Comparison of ENCODE assay signal across 8 cellular contexts in genomic region chr3:30768703-30769550, GRCh38.
DNase-seq lines count a peak whose midpoint lies in the region; ATAC-seq and TF ChIP-seq lines count a peak whose summit lies in the region.

No MANE protein-coding gene starts in this region.

- no peaks in the 10 kb centered on the region for H3K27me3 Mint-ChIP-seq in activated naive CD4-positive, alpha-beta T cell treated with anti-CD3 and anti-CD28 coated beads for 36 hours (ENCODE audit: low read depth)
- H3K27me3 Mint-ChIP-seq in progenitor cell of endocrine pancreas = no peaks in the 10 kb centered on the region

- H3K27ac ChIP-seq in RWPE2 (ENCODE audit: poor library complexity, severe bottlenecking) = no peak overlapping the region
- H3K27ac ChIP-seq in uterus = no peak overlapping the region

- no peaks in the 10 kb centered on the region for H3K9me3 Mint-ChIP-seq in activated naive CD4-positive, alpha-beta T cell treated with anti-CD3 and anti-CD28 coated beads for 36 hours
- no peaks in the 10 kb centered on the region for H3K9me3 Mint-ChIP-seq in progenitor cell of endocrine pancreas (ENCODE audit: low read depth)

- no peak for TF ChIP-seq POLR2A in uterus (IDR thresholded peaks at IDR 0.05)

- H3K27me3 ChIP-seq in RWPE2 (ENCODE audit: insufficient read depth, poor library complexity, severe bottlenecking) (no peaks in the 10 kb centered on the region), uterus (no peaks in the 10 kb centered on the region)

- no peaks in the 10 kb centered on the region for H3K36me3 Mint-ChIP-seq in activated naive CD4-positive, alpha-beta T cell treated with anti-CD3 and anti-CD28 coated beads for 36 hours (ENCODE audit: low read depth)
- no peaks in the 10 kb centered on the region for H3K36me3 Mint-ChIP-seq in progenitor cell of endocrine pancreas (ENCODE audit: insufficient read depth)

- TF ChIP-seq CTCF in RWPE2 (IDR thresholded peaks at IDR 0.05; ENCODE audit: poor library complexity, severe bottlenecking) = peak; percentile 86
- TF ChIP-seq CTCF in progenitor cell of endocrine pancreas (IDR thresholded peaks at IDR 0.05; ENCODE audit: unreplicated experiment) = peak; percentile 91
- TF ChIP-seq CTCF in uterus (IDR thresholded peaks at IDR 0.05) = peak; percentile 63 to 72 (median 68)

- no peaks in the 10 kb centered on the region for H3K4me1 Mint-ChIP-seq in activated naive CD4-positive, alpha-beta T cell treated with anti-CD3 and anti-CD28 coated beads for 36 hours (ENCODE audit: low read depth)
- peaks cover 15% of the 10 kb centered on the region for H3K4me1 Mint-ChIP-seq in progenitor cell of endocrine pancreas (ENCODE audit: low read depth)

- intact Hi-C loops in activated naive CD4-positive, alpha-beta T cell treated with anti-CD3 and anti-CD28 coated beads for 36 hours (cut with micrococcal nuclease) = loop anchor here (1.0 to 5.0 kb wide), 6 partner anchors 123 to 1373 kb away; partner anchors contain the start of gene GADL1
- intact Hi-C loops in Right ventricle myocardium superior (cut with DNase I) (loop anchor here (5.0 kb wide), 2 partner anchors 243 to 363 kb away; no protein-coding TSS in a partner anchor), uterus (cut with DNase I; ENCODE audit: low total_unique reads) (no loop called here)

- H3K36me3 ChIP-seq in RWPE2 (ENCODE audit: low read depth) = no peaks in the 10 kb centered on the region
- H3K36me3 ChIP-seq in uterus = no peaks in the 10 kb centered on the region

- no peak overlapping the region for H3K27ac Mint-ChIP-seq in activated naive CD4-positive, alpha-beta T cell treated with anti-CD3 and anti-CD28 coated beads for 36 hours
- no peak overlapping the region for H3K27ac Mint-ChIP-seq in progenitor cell of endocrine pancreas

- ATAC-seq in RWPE2 (ENCODE audit: low read depth) (no peak), Right ventricle myocardium superior (ENCODE audit: poor library complexity) (peak; percentile 60)

- H3K9me3 ChIP-seq in RWPE2 (ENCODE audit: severe bottlenecking) (no peaks in the 10 kb centered on the region), uterus (no peaks in the 10 kb centered on the region)

- H3K4me3 Mint-ChIP-seq in activated naive CD4-positive, alpha-beta T cell treated with anti-CD3 and anti-CD28 coated beads for 36 hours = no peak overlapping the region
- H3K4me3 Mint-ChIP-seq in progenitor cell of endocrine pancreas (ENCODE audit: low read depth) = no peak overlapping the region

- CTCF ChIA-PET in activated naive CD4-positive, alpha-beta T cell treated with anti-CD3 and anti-CD28 coated beads for 36 hours (lab: Charles Lee) = interaction anchor here (0.9 to 3.2 kb wide), 23 partner anchors 8 to 570 kb away, joined by 3 to 12 read pairs (median 4); no protein-coding TSS in a partner anchor

- DNase-seq in NCI-H2081 (lab: John Stamatoyannopoulos, UW) (peak; percentile 60 to 66), NCI-H2081 treated with DMSO at 0.1 percent for 48 hours (lab: John Stamatoyannopoulos, UW) (no peak), HUDEP-2 (lab: John Stamatoyannopoulos, UW; ENCODE audit: unreplicated experiment in 76 of 76) (peak in 43 of 76 experiments; percentile 0 to 47 (median 14)), RWPE2 (ENCODE audit: low spot score) (no peak), Right ventricle myocardium superior (peak; percentile 82), progenitor cell of endocrine pancreas (ENCODE audit: low spot score, unreplicated experiment) (peak; percentile 61), uterus (peak; percentile 64 to 69)
- peak; percentile 87 for DNase-seq in activated naive CD4-positive, alpha-beta T cell treated with anti-CD3 and anti-CD28 coated beads for 36 hours

- H3K4me3 ChIP-seq in RWPE2 (ENCODE audit: severe bottlenecking) = no peak overlapping the region
- H3K4me3 ChIP-seq in uterus = no peak overlapping the region

- peaks cover 10% of the 10 kb centered on the region for H3K4me1 ChIP-seq in RWPE2 (ENCODE audit: insufficient read depth, poor library complexity, severe bottlenecking)
- no peaks in the 10 kb centered on the region for H3K4me1 ChIP-seq in uterus

Comparison
In these comparisons a context has a peak if more than half of its experiments do, and no peak if none do; other contexts are left out.
1. DNase-seq: peak in NCI-H2081 (2 of 2), HUDEP-2 (43 of 76), activated naive CD4-positive, alpha-beta T cell treated with anti-CD3 and anti-CD28 coated beads for 36 hours (single experiment), Right ventricle myocardium superior (single experiment), progenitor cell of endocrine pancreas (single experiment) and uterus (2 of 2); none in NCI-H2081 treated with DMSO at 0.1 percent for 48 hours (single experiment) and RWPE2 (single experiment).
2. Peak in every context shown above with its lines, with median percentiles within 50 percentile points of each other: CTCF ChIP-seq.